In the genomic region with DNA sequence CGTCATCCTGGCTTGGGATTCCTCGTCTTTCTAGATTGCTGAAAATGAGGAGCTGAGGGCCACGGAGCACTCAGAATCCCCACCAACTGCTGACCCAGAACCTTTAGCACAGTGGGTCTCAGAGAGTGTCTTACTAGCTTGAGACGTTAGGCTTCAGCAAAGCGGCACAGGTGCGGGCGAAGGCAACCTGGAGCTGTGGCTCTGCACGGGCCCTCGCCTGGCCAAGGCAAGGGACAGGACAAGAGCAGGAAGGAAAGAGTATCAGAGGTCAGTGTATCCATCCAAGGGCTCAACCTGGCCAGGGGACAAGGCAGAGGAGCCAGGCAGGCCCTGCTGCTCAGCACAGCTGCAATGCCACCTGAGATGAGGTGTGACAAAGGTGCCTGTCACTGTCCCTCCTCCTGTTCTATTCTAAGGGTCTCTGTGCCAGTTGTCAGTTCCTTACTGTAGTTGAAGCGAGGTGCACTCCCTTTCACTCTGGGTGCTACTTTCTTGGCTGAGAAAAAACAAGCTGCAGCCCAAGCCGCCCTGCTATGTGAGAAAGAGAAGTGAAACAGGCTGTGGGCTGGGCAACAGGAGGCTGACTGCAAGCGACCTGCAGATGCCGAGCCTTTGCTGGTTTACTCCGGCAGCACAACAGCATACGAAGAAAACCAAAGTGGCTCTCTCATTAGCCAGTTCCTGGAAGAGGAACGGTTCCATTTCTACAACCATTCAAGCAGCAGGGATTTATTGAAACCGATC, we compare ENCODE assay signal across 8 cellular contexts. TPM values are rescaled to one million over a fixed set of nuclear protein-coding genes. Genes with fewer than 3 reads are reported as not detected.
DNase-seq lines count a peak whose midpoint lies in the region; ATAC-seq and TF ChIP-seq lines count a peak whose summit lies in the region.

No MANE protein-coding gene starts in this region.

- no peak for TF ChIP-seq CTCF in PC-9 (conservative IDR thresholded peaks at IDR 0.05)
- no peak for TF ChIP-seq CTCF in gastroesophageal sphincter (IDR thresholded peaks at IDR 0.05)

- DNase-seq in Ammon's horn (ENCODE audit: low spot score), result peak; percentile 74
- DNase-seq in activated T-cell treated with anti-CD3 and anti-CD28 coated beads, Interleukin-2, amount 50 U/mL, for 24 hours, result peak; percentile 66
- DNase-seq in pons (ENCODE audit: low spot score), result peak; percentile 67
- DNase-seq in PC-9, result no peak
- DNase-seq in NCI-H146 treated with DMSO at 0.1 percent for 48 hours (lab: John Stamatoyannopoulos, UW; ENCODE audit: unreplicated experiment), result no peak

- H3K9me3 ChIP-seq in PC-9 (ENCODE audit: insufficient read depth, low read depth), result no peaks in the 10 kb centered on the region
- peaks cover 0 to under 1% (median 0%) of the 10 kb centered on the region in 3 donors for H3K9me3 ChIP-seq in gastroesophageal sphincter

- H3K27me3 Mint-ChIP-seq in activated T-cell treated with anti-CD3 and anti-CD28 coated beads, Interleukin-2, amount 50 U/mL, for 24 hours, result no peaks in the 10 kb centered on the region

- no TSS peak for BruUV-seq in PC-9 (replicated peaks; lab: Mats Ljungman, UMichigan)

- H3K27me3 ChIP-seq in PC-9 (ENCODE audit: insufficient read depth, low read depth) (no peaks in the 10 kb centered on the region), gastroesophageal sphincter (no peaks in the 10 kb centered on the region)

- H3K79me2 ChIP-seq in PC-9 (ENCODE audit: low read depth), result no peaks in the 10 kb centered on the region

- intact Hi-C loops in PC-9 (cut with micrococcal nuclease; ENCODE audit: unreplicated experiment), result no loop called here

- H3K27ac ChIP-seq in PC-9 (no peak overlapping the region), gastroesophageal sphincter (no peak overlapping the region)

- H3K36me3 Mint-ChIP-seq in activated T-cell treated with anti-CD3 and anti-CD28 coated beads, Interleukin-2, amount 50 U/mL, for 24 hours (ENCODE audit: low read depth), result no peaks in the 10 kb centered on the region

- H3K36me3 ChIP-seq in PC-9 (ENCODE audit: low read depth) (no peaks in the 10 kb centered on the region), gastroesophageal sphincter (no peaks in the 10 kb centered on the region)

- ATAC-seq in GM19438 (IDR thresholded peaks at IDR 0.05; ENCODE audit: low read depth, unreplicated experiment) (peak; percentile 86), HG03354 (IDR thresholded peaks at IDR 0.05; ENCODE audit: poor library complexity, severe bottlenecking, unreplicated experiment) (peak; percentile 95), gastroesophageal sphincter (no peak)

- WGBS in gastroesophageal sphincter (ENCODE audit: low coverage in 1 of 2), 2 donors, result 62% methylated on average over 5 of the region's 17 CpGs; no CpG with 5 or more reads in 1 of the 2 donors

- no peak for TF ChIP-seq POLR2A in gastroesophageal sphincter (IDR thresholded peaks at IDR 0.05)

- H3K4me2 ChIP-seq in PC-9, result no peak overlapping the region

- H3K27ac Mint-ChIP-seq in activated T-cell treated with anti-CD3 and anti-CD28 coated beads, Interleukin-2, amount 50 U/mL, for 24 hours, result peak overlapping the region; percentile 45

- H3K4me3 ChIP-seq in PC-9 (no peak overlapping the region), gastroesophageal sphincter (no peak overlapping the region)

- H3F3A ChIP-seq in PC-9 (ENCODE audit: insufficient read depth, low read depth), result peaks cover 10% of the 10 kb centered on the region; the same call in 1 of the 2 replicates

- TF ChIP-seq EP300 in gastroesophageal sphincter (IDR thresholded peaks at IDR 0.05), result no peak

- no peak overlapping the region for H2AFZ ChIP-seq in PC-9

- peaks cover 15% of the 10 kb centered on the region; the same call in 1 of the 2 replicates for H3K4me1 ChIP-seq in PC-9 (replicated peaks; ENCODE audit: insufficient read depth)
- no peaks in the 10 kb centered on the region for H3K4me1 ChIP-seq in gastroesophageal sphincter

- H3K9me3 Mint-ChIP-seq in activated T-cell treated with anti-CD3 and anti-CD28 coated beads, Interleukin-2, amount 50 U/mL, for 24 hours, result no peaks in the 10 kb centered on the region

- H3K9me2 ChIP-seq in PC-9 (ENCODE audit: insufficient read depth), result no peaks in the 10 kb centered on the region

- CTCF ChIA-PET in PC-9 (lab: Charles Lee), result no interaction called here

- H3K4me3 Mint-ChIP-seq in activated T-cell treated with anti-CD3 and anti-CD28 coated beads, Interleukin-2, amount 50 U/mL, for 24 hours, result peak overlapping the region; percentile 31

- H3K4me1 Mint-ChIP-seq in activated T-cell treated with anti-CD3 and anti-CD28 coated beads, Interleukin-2, amount 50 U/mL, for 24 hours (ENCODE audit: low read depth), result peaks cover 70% of the 10 kb centered on the region

- no peaks in the 10 kb centered on the region for H4K20me1 ChIP-seq in PC-9 (ENCODE audit: insufficient read depth)

- POLR2A ChIA-PET in PC-9 (lab: Charles Lee; ENCODE audit: unreplicated experiment), result interaction anchor here (0.6 kb wide), 1 partner anchor 16 kb away, joined by 11 read pairs; no protein-coding TSS in a partner anchor

RNA-seq across cellular contexts. Expression of a gene that starts 33.3 kb away (rescaled TPM):
- total RNA-seq in PC-9 (2021), result 1.5 and 1.8 TPM in 2 replicates
- 10 to 100 TPM; 15.0 to 26.3 (median 21.4) TPM for total RNA-seq in gastroesophageal sphincter

Comparison
In these comparisons a context has a peak if more than half of its experiments do, and no peak if none do; other contexts are left out.
1. DNase-seq: peak in Ammon's horn (single experiment), activated T-cell treated with anti-CD3 and anti-CD28 coated beads, Interleukin-2, amount 50 U/mL, for 24 hours (single experiment) and pons (single experiment); none in PC-9 (0 of 2) and NCI-H146 treated with DMSO at 0.1 percent for 48 hours (single experiment).